In the genomic region with DNA sequence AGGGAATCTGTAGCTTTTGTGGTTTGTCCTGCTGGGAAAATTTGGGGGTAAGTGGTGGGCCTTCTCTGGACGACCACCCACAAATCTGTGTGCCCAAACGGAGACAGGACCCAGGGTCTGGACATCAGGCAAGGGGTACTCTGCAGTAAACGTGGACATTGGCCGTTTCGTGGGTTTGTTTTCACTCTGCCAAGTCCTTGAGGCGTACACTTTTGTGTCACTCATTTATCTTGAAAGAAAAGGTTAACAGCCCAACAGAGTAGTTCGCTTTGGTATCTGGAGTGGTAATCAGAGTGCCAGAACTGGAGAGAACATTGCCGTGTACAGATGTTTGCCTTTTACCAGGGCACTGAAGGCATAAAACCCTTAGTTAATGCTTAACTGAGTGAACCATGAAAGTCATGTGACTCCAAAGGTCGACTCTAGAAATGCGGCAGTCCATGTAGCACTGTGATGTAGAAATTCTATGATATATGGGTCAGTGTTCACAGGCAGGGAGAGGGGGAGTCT, we compare ENCODE assay signal across 1 cellular context.
TF ChIP-seq lines count a peak whose summit lies in the region.

No MANE protein-coding gene starts in this region.

TF ChIP-seq in HepG2, 621 proteins besides CTCF, POLR2A, EP300 and RAD21 (continued from another document):
- TF ChIP-seq, protein P1, sequence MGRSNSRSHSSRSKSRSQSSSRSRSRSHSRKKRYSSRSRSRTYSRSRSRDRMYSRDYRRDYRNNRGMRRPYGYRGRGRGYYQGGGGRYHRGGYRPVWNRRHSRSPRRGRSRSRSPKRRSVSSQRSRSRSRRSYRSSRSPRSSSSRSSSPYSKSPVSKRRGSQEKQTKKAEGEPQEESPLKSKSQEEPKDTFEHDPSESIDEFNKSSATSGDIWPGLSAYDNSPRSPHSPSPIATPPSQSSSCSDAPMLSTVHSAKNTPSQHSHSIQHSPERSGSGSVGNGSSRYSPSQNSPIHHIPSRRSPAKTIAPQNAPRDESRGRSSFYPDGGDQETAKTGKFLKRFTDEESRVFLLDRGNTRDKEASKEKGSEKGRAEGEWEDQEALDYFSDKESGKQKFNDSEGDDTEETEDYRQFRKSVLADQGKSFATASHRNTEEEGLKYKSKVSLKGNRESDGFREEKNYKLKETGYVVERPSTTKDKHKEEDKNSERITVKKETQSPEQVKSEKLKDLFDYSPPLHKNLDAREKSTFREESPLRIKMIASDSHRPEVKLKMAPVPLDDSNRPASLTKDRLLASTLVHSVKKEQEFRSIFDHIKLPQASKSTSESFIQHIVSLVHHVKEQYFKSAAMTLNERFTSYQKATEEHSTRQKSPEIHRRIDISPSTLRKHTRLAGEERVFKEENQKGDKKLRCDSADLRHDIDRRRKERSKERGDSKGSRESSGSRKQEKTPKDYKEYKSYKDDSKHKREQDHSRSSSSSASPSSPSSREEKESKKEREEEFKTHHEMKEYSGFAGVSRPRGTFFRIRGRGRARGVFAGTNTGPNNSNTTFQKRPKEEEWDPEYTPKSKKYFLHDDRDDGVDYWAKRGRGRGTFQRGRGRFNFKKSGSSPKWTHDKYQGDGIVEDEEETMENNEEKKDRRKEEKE (IDR thresholded peaks at IDR 0.05) = no peak
- TF ChIP-seq ZNF451 (CRISPR knock-in tag; IDR thresholded peaks at IDR 0.05) (no peak), ARNTL (CRISPR knock-in tag; IDR thresholded peaks at IDR 0.05) (0 out of 2 replicates have a peak, but pooled peaks have one; percentile 27), ZEB1 (IDR thresholded peaks at IDR 0.05; ENCODE audit: insufficient replicate concordance, low read depth) (no peak), KLF16 (CRISPR knock-in tag; IDR thresholded peaks at IDR 0.05) (peak in 1 of 2 experiments; percentile 64; a peak in 1 of 4 replicates), ETV6 (CRISPR knock-in tag; conservative IDR thresholded peaks at IDR 0.05) (no peak), ELF3 (CRISPR knock-in tag; IDR thresholded peaks at IDR 0.05) (peak; percentile 33; the same call in 1 of the 2 replicates), MED1 (CRISPR knock-in tag; IDR thresholded peaks at IDR 0.05) (peak; percentile 39; the same call in 1 of the 2 replicates), KDM2A (CRISPR knock-in tag; IDR thresholded peaks at IDR 0.05; ENCODE audit: borderline replicate concordance, low read depth) (no peak), ZFP37 (CRISPR knock-in tag; IDR thresholded peaks at IDR 0.05; ENCODE audit: borderline replicate concordance) (no peak), SOX13 (IDR thresholded peaks at IDR 0.05) (no peak), SOX13 (CRISPR knock-in tag; conservative IDR thresholded peaks at IDR 0.05 in 1 of 2, IDR thresholded peaks at IDR 0.05 in 1 of 2) (peak in 1 of 2 experiments; percentile 46; a peak in 1 of 4 replicates), MBNL3 (CRISPR knock-in tag; conservative IDR thresholded peaks at IDR 0.05) (no peak), GATA4 (IDR thresholded peaks at IDR 0.05; ENCODE audit: borderline replicate concordance, low read depth) (no peak), HOXA5 (CRISPR knock-in tag; IDR thresholded peaks at IDR 0.05) (peak; percentile 33; the same call in 1 of the 2 replicates), MLLT10 (CRISPR knock-in tag; IDR thresholded peaks at IDR 0.05) (no peak), NFE2L2 (IDR thresholded peaks at IDR 0.05; ENCODE audit: low read length) (no peak), HNF4A (CRISPR knock-in tag; IDR thresholded peaks at IDR 0.05) (peak; percentile 61), NFYB (CRISPR knock-in tag; IDR thresholded peaks at IDR 0.05) (no peak), NR1H2 (CRISPR knock-in tag; IDR thresholded peaks at IDR 0.05; ENCODE audit: borderline replicate concordance, low read depth) (no peak), CC2D1A (CRISPR knock-in tag; IDR thresholded peaks at IDR 0.05) (no peak), ZNF878 (CRISPR knock-in tag; IDR thresholded peaks at IDR 0.05) (no peak), TGIF2 (CRISPR knock-in tag; IDR thresholded peaks at IDR 0.05) (0 out of 2 replicates have a peak, but pooled peaks have one; percentile 65), TARDBP (CRISPR knock-in tag; IDR thresholded peaks at IDR 0.05) (peak; percentile 39; the same call in 1 of the 2 replicates), ZNF17 (CRISPR knock-in tag; IDR thresholded peaks at IDR 0.05) (no peak)
- TF ChIP-seq, protein P2, sequence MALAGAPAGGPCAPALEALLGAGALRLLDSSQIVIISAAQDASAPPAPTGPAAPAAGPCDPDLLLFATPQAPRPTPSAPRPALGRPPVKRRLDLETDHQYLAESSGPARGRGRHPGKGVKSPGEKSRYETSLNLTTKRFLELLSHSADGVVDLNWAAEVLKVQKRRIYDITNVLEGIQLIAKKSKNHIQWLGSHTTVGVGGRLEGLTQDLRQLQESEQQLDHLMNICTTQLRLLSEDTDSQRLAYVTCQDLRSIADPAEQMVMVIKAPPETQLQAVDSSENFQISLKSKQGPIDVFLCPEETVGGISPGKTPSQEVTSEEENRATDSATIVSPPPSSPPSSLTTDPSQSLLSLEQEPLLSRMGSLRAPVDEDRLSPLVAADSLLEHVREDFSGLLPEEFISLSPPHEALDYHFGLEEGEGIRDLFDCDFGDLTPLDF (CRISPR knock-in tag; IDR thresholded peaks at IDR 0.05) = peak; percentile 47; the same call in 1 of the 2 replicates
- TF ChIP-seq, protein P3, sequence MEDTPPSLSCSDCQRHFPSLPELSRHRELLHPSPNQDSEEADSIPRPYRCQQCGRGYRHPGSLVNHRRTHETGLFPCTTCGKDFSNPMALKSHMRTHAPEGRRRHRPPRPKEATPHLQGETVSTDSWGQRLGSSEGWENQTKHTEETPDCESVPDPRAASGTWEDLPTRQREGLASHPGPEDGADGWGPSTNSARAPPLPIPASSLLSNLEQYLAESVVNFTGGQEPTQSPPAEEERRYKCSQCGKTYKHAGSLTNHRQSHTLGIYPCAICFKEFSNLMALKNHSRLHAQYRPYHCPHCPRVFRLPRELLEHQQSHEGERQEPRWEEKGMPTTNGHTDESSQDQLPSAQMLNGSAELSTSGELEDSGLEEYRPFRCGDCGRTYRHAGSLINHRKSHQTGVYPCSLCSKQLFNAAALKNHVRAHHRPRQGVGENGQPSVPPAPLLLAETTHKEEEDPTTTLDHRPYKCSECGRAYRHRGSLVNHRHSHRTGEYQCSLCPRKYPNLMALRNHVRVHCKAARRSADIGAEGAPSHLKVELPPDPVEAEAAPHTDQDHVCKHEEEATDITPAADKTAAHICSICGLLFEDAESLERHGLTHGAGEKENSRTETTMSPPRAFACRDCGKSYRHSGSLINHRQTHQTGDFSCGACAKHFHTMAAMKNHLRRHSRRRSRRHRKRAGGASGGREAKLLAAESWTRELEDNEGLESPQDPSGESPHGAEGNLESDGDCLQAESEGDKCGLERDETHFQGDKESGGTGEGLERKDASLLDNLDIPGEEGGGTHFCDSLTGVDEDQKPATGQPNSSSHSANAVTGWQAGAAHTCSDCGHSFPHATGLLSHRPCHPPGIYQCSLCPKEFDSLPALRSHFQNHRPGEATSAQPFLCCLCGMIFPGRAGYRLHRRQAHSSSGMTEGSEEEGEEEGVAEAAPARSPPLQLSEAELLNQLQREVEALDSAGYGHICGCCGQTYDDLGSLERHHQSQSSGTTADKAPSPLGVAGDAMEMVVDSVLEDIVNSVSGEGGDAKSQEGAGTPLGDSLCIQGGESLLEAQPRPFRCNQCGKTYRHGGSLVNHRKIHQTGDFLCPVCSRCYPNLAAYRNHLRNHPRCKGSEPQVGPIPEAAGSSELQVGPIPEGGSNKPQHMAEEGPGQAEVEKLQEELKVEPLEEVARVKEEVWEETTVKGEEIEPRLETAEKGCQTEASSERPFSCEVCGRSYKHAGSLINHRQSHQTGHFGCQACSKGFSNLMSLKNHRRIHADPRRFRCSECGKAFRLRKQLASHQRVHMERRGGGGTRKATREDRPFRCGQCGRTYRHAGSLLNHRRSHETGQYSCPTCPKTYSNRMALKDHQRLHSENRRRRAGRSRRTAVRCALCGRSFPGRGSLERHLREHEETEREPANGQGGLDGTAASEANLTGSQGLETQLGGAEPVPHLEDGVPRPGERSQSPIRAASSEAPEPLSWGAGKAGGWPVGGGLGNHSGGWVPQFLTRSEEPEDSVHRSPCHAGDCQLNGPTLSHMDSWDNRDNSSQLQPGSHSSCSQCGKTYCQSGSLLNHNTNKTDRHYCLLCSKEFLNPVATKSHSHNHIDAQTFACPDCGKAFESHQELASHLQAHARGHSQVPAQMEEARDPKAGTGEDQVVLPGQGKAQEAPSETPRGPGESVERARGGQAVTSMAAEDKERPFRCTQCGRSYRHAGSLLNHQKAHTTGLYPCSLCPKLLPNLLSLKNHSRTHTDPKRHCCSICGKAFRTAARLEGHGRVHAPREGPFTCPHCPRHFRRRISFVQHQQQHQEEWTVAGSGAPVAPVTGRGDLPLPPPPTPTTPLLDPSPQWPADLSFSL (CRISPR knock-in tag; IDR thresholded peaks at IDR 0.05) = no peak
- TF ChIP-seq, protein P4, sequence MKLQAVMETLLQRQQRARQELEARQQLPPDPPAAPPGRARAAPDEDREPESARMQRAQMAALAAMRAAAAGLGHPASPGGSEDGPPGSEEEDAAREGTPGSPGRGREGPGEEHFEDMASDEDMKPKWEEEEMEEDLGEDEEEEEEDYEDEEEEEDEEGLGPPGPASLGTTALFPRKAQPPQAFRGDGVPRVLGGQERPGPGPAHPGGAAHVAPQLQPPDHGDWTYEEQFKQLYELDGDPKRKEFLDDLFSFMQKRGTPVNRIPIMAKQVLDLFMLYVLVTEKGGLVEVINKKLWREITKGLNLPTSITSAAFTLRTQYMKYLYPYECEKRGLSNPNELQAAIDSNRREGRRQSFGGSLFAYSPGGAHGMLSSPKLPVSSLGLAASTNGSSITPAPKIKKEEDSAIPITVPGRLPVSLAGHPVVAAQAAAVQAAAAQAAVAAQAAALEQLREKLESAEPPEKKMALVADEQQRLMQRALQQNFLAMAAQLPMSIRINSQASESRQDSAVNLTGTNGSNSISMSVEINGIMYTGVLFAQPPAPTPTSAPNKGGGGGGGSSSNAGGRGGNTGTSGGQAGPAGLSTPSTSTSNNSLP (IDR thresholded peaks at IDR 0.05; ENCODE audit: low read depth, low read length) = peak; percentile 74
